Comparison of ENCODE assay signal across 8 cellular contexts in genomic region chr14:73460691-73461127, GRCh38. TPM values are rescaled to one million over a fixed set of nuclear protein-coding genes. Genes with fewer than 3 reads are reported as not detected.
DNase-seq lines count a peak whose midpoint lies in the region; ATAC-seq and TF ChIP-seq lines count a peak whose summit lies in the region.

No MANE protein-coding gene starts in this region.

- peak overlapping the region; percentile 27 for H3K27ac Mint-ChIP-seq in type B pancreatic cell

- H3K9me3 ChIP-seq in left ventricle myocardium inferior (replicated peaks) (no peaks in the 10 kb centered on the region), RWPE2 (ENCODE audit: severe bottlenecking) (no peaks in the 10 kb centered on the region)

- H3K27me3 Mint-ChIP-seq in type B pancreatic cell: no peaks in the 10 kb centered on the region

- H3K27ac ChIP-seq in left ventricle myocardium inferior (replicated peaks): peak overlapping the region; percentile 85
- H3K27ac ChIP-seq in RWPE2 (ENCODE audit: poor library complexity, severe bottlenecking): peak overlapping the region; percentile 13

- H3K36me3 ChIP-seq in left ventricle myocardium inferior (no peaks in the 10 kb centered on the region), RWPE2 (ENCODE audit: low read depth) (no peaks in the 10 kb centered on the region)

- ATAC-seq in left cardiac atrium: no peak
- ATAC-seq in RWPE2 (ENCODE audit: low read depth): no peak

- TF ChIP-seq CTCF in left ventricle myocardium inferior (IDR thresholded peaks at IDR 0.05; ENCODE audit: borderline replicate concordance) (no peak), RWPE2 (IDR thresholded peaks at IDR 0.05; ENCODE audit: poor library complexity, severe bottlenecking) (no peak), fibroblast of mammary gland (conservative IDR thresholded peaks at IDR 0.05; ENCODE audit: control insufficient read depth, insufficient read depth, low read depth, low read length) (no peak), type B pancreatic cell (conservative IDR thresholded peaks at IDR 0.05) (no peak)

- peaks cover 52% of the 10 kb centered on the region for H3K4me1 Mint-ChIP-seq in type B pancreatic cell (ENCODE audit: unreplicated experiment)

- H3K27me3 ChIP-seq in left ventricle myocardium inferior (ENCODE audit: low read depth): no peaks in the 10 kb centered on the region
- H3K27me3 ChIP-seq in RWPE2 (ENCODE audit: insufficient read depth, poor library complexity, severe bottlenecking): no peaks in the 10 kb centered on the region

- H3K4me1 ChIP-seq in left ventricle myocardium inferior (peaks cover 95% of the 10 kb centered on the region), RWPE2 (ENCODE audit: insufficient read depth, poor library complexity, severe bottlenecking) (peaks cover 32% of the 10 kb centered on the region)

- peak overlapping the region; percentile 63 for H3K4me3 Mint-ChIP-seq in type B pancreatic cell

- no peaks in the 10 kb centered on the region for H3K36me3 Mint-ChIP-seq in type B pancreatic cell

- DNase-seq in left ventricle myocardium inferior (no peak), left cardiac atrium (no peak), RWPE2 (ENCODE audit: low spot score) (no peak), fibroblast of mammary gland (ENCODE audit: low read depth) (peak; percentile 80), type B pancreatic cell (ENCODE audit: extremely low spot score, unreplicated experiment) (no peak), cortex of kidney (lab: John Stamatoyannopoulos, UW) (no peak)
- DNase-seq in stimulated activated CD4-positive, alpha-beta T cell treated with anti-CD3 and anti-CD28 coated beads, Interleukin-4, amount 100 ng/mL, for 1 hour: no peak
- DNase-seq in effector CD4-positive, alpha-beta T cell: no peak

- no peaks in the 10 kb centered on the region for H3K9me3 Mint-ChIP-seq in type B pancreatic cell

- H3K4me3 ChIP-seq in left ventricle myocardium inferior (no peak overlapping the region), RWPE2 (ENCODE audit: severe bottlenecking) (no peak overlapping the region), fibroblast of mammary gland (ENCODE audit: control insufficient read depth, low read depth, low read length) (no peak overlapping the region)

- intact Hi-C loops in left ventricle myocardium inferior (cut with micrococcal nuclease): no loop called here
- intact Hi-C loops in left cardiac atrium (cut with DNase I): loop anchor here in 1 of 2 donors (10.0 kb wide), 1 partner anchor 286 kb away; no protein-coding TSS in a partner anchor

RNA-seq across cellular contexts. Expression of gene NUMB, which starts 2.4 kb away (rescaled TPM):
- total RNA-seq in left ventricle myocardium inferior (32.1 TPM), left cardiac atrium (10 to 100 TPM; 40.8 to 53.1 TPM), type B pancreatic cell (ENCODE audit: low replicate concordance) (64.5 and 78.1 TPM in 2 replicates)

RNA-seq across cellular contexts. Expression of gene RIOX1, which starts 30.0 kb away (rescaled TPM):
- total RNA-seq in left ventricle myocardium inferior: 8.1 TPM
- 1 to 10 TPM; 9.2 to 9.4 TPM for total RNA-seq in left cardiac atrium
- 12.1 and 16.7 TPM in 2 replicates for total RNA-seq in type B pancreatic cell (ENCODE audit: low replicate concordance)
